Comparison of ENCODE assay signal across 9 cellular contexts in genomic region chr2:142974288-142975024, GRCh38.
DNase-seq lines count a peak whose midpoint lies in the region; ATAC-seq and TF ChIP-seq lines count a peak whose summit lies in the region.
"Had no signal": no experiment of that assay in that cellular context is flagged by ENCODE, and none has a peak within 500 bp of the region (broad histone marks: within the 10 kb centered on the region; RNA-seq: fewer than 3 reads in every experiment).

No MANE protein-coding gene starts in this region.

- H3K27me3 Mint-ChIP-seq in brain (no peaks in the 10 kb centered on the region), mesothelial cell of epicardium (ENCODE audit: low read depth) (no peaks in the 10 kb centered on the region)

- H3K27ac Mint-ChIP-seq in brain (peak overlapping the region in 4 of 5 experiments; percentile 25 to 75 (median 38)), mesothelial cell of epicardium (peak overlapping the region; percentile 68)

- ATAC-seq in GM18861 (IDR thresholded peaks at IDR 0.05; ENCODE audit: unreplicated experiment) (peak; percentile 70), HG03354 (IDR thresholded peaks at IDR 0.05; ENCODE audit: poor library complexity, severe bottlenecking, unreplicated experiment) (peak; percentile 77)

- no peaks in the 10 kb centered on the region for H3K36me3 Mint-ChIP-seq in brain
- H3K36me3 Mint-ChIP-seq in mesothelial cell of epicardium, result no peaks in the 10 kb centered on the region

- TF ChIP-seq CTCF in brain (conservative IDR thresholded peaks at IDR 0.05), result no peak
- TF ChIP-seq CTCF in mesothelial cell of epicardium (IDR thresholded peaks at IDR 0.05; ENCODE audit: unreplicated experiment), result no peak

- H3K4me3 Mint-ChIP-seq in brain (no peak overlapping the region), mesothelial cell of epicardium (no peak overlapping the region)

- DNase-seq in mesothelial cell of epicardium (ENCODE audit: low spot score in 2 of 2, unreplicated experiment in 2 of 2) (no peak), ACHN (no peak), DMS114 treated with DMSO at 0.1 percent for 48 hours (lab: John Stamatoyannopoulos, UW; ENCODE audit: unreplicated experiment) (no peak), erythroblast (lab: John Stamatoyannopoulos, UW) (no peak), Ammon's horn (ENCODE audit: low spot score) (no peak)
- DNase-seq: KG1 had no signal

- in situ Hi-C loops in ACHN (cut with HindIII; ENCODE audit: low pct_ligation_motif_present, low pct_unique_long_range_greater_than_20kb, low sequenced_read_pairs), result no loop called here

- peaks cover 0 to 6% (median 0%) of the 10 kb centered on the region in 5 experiments for H3K9me3 Mint-ChIP-seq in brain
- no peaks in the 10 kb centered on the region for H3K9me3 Mint-ChIP-seq in mesothelial cell of epicardium

- no peak for TF ChIP-seq POLR2A in erythroblast (IDR thresholded peaks at IDR 0.05; ENCODE audit: low read length)

- peaks cover 20% of the 10 kb centered on the region for H3K4me1 Mint-ChIP-seq in brain
- peaks cover 27% of the 10 kb centered on the region for H3K4me1 Mint-ChIP-seq in mesothelial cell of epicardium
